Comparison of ENCODE assay signal across 20 cellular contexts in genomic region chr1:45669859-45670655, GRCh38. TPM values are rescaled to one million over a fixed set of nuclear protein-coding genes. Genes with fewer than 3 reads are reported as not detected.
DNase-seq lines count a peak whose midpoint lies in the region; ATAC-seq, FAIRE-seq and TF ChIP-seq lines count a peak whose summit lies in the region.
"Had no signal": no experiment of that assay in that cellular context is flagged by ENCODE, and none has a peak within 500 bp of the region (broad histone marks: within the 10 kb centered on the region; RNA-seq: fewer than 3 reads in every experiment).

No MANE protein-coding gene starts in this region.

- peaks cover 2% of the 10 kb centered on the region for H3K9me3 Mint-ChIP-seq in glutamatergic neuron (ENCODE audit: unreplicated experiment)
- no peaks in the 10 kb centered on the region for H3K9me3 Mint-ChIP-seq in stimulated activated naive B cell treated with anti-CD40 and anti-IgM and Interleukin-4, amounts not matched to agents 10 μg/mL and 1 μg/mL and 100 μg/mL, for 72 hours
- H3K9me3 Mint-ChIP-seq: naive B cell; T-helper 2 cell treated with Interferon-gamma antibody and Interleukin-4, amounts not matched to agents 5 μg/mL and 100 μg/mL, for 36 hours had no signal

- H3K9me3 ChIP-seq in HepG2 (ENCODE audit: low read length), result no peaks in the 10 kb centered on the region
- no peaks in the 10 kb centered on the region for H3K9me3 ChIP-seq in right lobe of liver
- H3K9me3 ChIP-seq: prostate gland had no signal

- TF ChIP-seq RAD21 in HepG2 (CRISPR knock-in tag; IDR thresholded peaks at IDR 0.05), result no peak

- no peak overlapping the region for H3K4me3 ChIP-seq in HepG2 (replicated peaks in 1 of 3; ENCODE audit: insufficient read depth in 1 of 3, low read depth in 2 of 3, low read length in 3 of 3)
- no peak overlapping the region for H3K4me3 ChIP-seq in right lobe of liver
- H3K4me3 ChIP-seq: cardiac muscle cell, prostate gland had no signal

- TF ChIP-seq EP300 in HepG2 (IDR thresholded peaks at IDR 0.05; ENCODE audit: low read depth in 2 of 2, low read length in 2 of 2) (no peak), HepG2 (CRISPR knock-in tag; IDR thresholded peaks at IDR 0.05; ENCODE audit: borderline replicate concordance) (no peak)

- H3K4me3 Mint-ChIP-seq in glutamatergic neuron (ENCODE audit: unreplicated experiment), result no peak overlapping the region
- H3K4me3 Mint-ChIP-seq in stimulated activated naive B cell treated with anti-CD40 and anti-IgM and Interleukin-4, amounts not matched to agents 10 μg/mL and 1 μg/mL and 100 μg/mL, for 72 hours, result no peak overlapping the region
- H3K4me3 Mint-ChIP-seq: activated CD8-positive, alpha-beta memory T cell treated with anti-CD3 and anti-CD28 coated beads, Interleukin-2, amount 10 ng/mL, durations not matched to agents 7 days and 5 days; T-helper 2 cell treated with Interferon-gamma antibody and Interleukin-4, amounts not matched to agents 5 μg/mL and 100 μg/mL, for 36 hours had no signal

- TF ChIP-seq CTCF in HepG2 (CRISPR knock-in tag; IDR thresholded peaks at IDR 0.05), result no peak
- TF ChIP-seq CTCF in right lobe of liver (IDR thresholded peaks at IDR 0.05), result no peak
- no peak for TF ChIP-seq CTCF in glutamatergic neuron (IDR thresholded peaks at IDR 0.05; ENCODE audit: partially characterized antibody, unreplicated experiment)

- H3K27me3 ChIP-seq in HepG2 (ENCODE audit: control insufficient read depth in 1 of 2, insufficient read depth in 2 of 2, low read length in 2 of 2) (no peaks in the 10 kb centered on the region), right lobe of liver (no peaks in the 10 kb centered on the region)
- H3K27me3 ChIP-seq: cardiac muscle cell had no signal

- in situ Hi-C loops in HepG2 (cut with HindIII; ENCODE audit: extremely low pct_ligation_motif_present, low pct_unique_long_range_greater_than_20kb), result no loop called here

- no peak overlapping the region for H3K9ac ChIP-seq in HepG2 (ENCODE audit: insufficient read depth, low read depth, low read length)

- TSS peak; percentile 13 for BruUV-seq in HepG2 (replicated peaks; lab: Mats Ljungman, UMichigan)

- CTCF ChIA-PET in HepG2 (lab: Yijun Ruan, JAX; ENCODE audit: low intra/inter-chr PET ratio, low total read pairs), result no interaction called here

- H3K4me2 ChIP-seq in HepG2 (ENCODE audit: low read depth, low read length), result peak overlapping the region; percentile 4; the same call in 1 of the 2 replicates

- peaks cover 95% of the 10 kb centered on the region for H3K79me2 ChIP-seq in HepG2 (ENCODE audit: insufficient read depth, low read length)

- H3K27ac Mint-ChIP-seq in glutamatergic neuron (ENCODE audit: unreplicated experiment), result peak overlapping the region; percentile 10
- H3K27ac Mint-ChIP-seq in stimulated activated naive B cell treated with anti-CD40 and anti-IgM and Interleukin-4, amounts not matched to agents 10 μg/mL and 1 μg/mL and 100 μg/mL, for 72 hours, result peak overlapping the region; percentile 42
- H3K27ac Mint-ChIP-seq: activated CD8-positive, alpha-beta memory T cell treated with anti-CD3 and anti-CD28 coated beads, Interleukin-2, amount 10 ng/mL, durations not matched to agents 7 days and 5 days; T-helper 2 cell treated with Interferon-gamma antibody and Interleukin-4, amounts not matched to agents 5 μg/mL and 100 μg/mL, for 36 hours had no signal

- H3K36me3 ChIP-seq in HepG2 (replicated peaks in 1 of 2; ENCODE audit: control insufficient read depth in 1 of 2, insufficient read depth in 2 of 2, low read length in 2 of 2) (peaks cover 0 to 7% of the 10 kb centered on the region in 2 experiments; a peak in 1 of 5 replicates), right lobe of liver (no peaks in the 10 kb centered on the region)
- H3K36me3 ChIP-seq: cardiac muscle cell, prostate gland had no signal

- 93% methylated on average over 6 of the region's 6 CpGs for WGBS in HepG2 (ENCODE audit: low lambda C conversion rate)
- WGBS in right lobe of liver (ENCODE audit: insufficient coverage, low coverage, low lambda C conversion rate, missing lambda C conversion rate), result 73% methylated on average over 6 of the region's 6 CpGs

- ATAC-seq in HepG2 (no peak), right lobe of liver (no peak), HG03469 (IDR thresholded peaks at IDR 0.05; ENCODE audit: unreplicated experiment) (no peak), HG03097 (IDR thresholded peaks at IDR 0.05; ENCODE audit: low FRiP score, unreplicated experiment) (no peak)
- no peak for ATAC-seq in stimulated activated naive B cell treated with anti-CD40 and anti-IgM and Interleukin-4, amounts not matched to agents 10 μg/mL and 1 μg/mL and 100 μg/mL, for 72 hours (replicated peaks)
- ATAC-seq: activated CD8-positive, alpha-beta memory T cell treated with anti-CD3 and anti-CD28 coated beads, Interleukin-2, amount 10 ng/mL, durations not matched to agents 7 days and 5 days; HCT116 had no signal

- peaks cover 94% of the 10 kb centered on the region for H4K20me1 ChIP-seq in HepG2 (ENCODE audit: insufficient read depth, low read length)

- intact Hi-C loops in HepG2 (cut with micrococcal nuclease; ENCODE audit: unreplicated experiment) (no loop called here), right lobe of liver (cut with DNase I) (no loop called here)

- H3K36me3 Mint-ChIP-seq in glutamatergic neuron (ENCODE audit: unreplicated experiment), result no peaks in the 10 kb centered on the region
- peaks cover 16 to 38% of the 10 kb centered on the region in 2 donors for H3K36me3 Mint-ChIP-seq in stimulated activated naive B cell treated with anti-CD40 and anti-IgM and Interleukin-4, amounts not matched to agents 10 μg/mL and 1 μg/mL and 100 μg/mL, for 72 hours

- H3K27ac ChIP-seq in HepG2 (ENCODE audit: extremely low read length, insufficient read depth, low read length) (no peak overlapping the region), right lobe of liver (no peak overlapping the region)
- H3K27ac ChIP-seq: cardiac muscle cell, prostate gland had no signal

- no peak overlapping the region for H2AFZ ChIP-seq in HepG2 (ENCODE audit: low read length)

- no peak for TF ChIP-seq POLR2A in HepG2 (IDR thresholded peaks at IDR 0.05; ENCODE audit: insufficient read depth in 1 of 2, low read depth in 2 of 2, low read length in 2 of 2)
- TF ChIP-seq POLR2A in right lobe of liver (IDR thresholded peaks at IDR 0.05), result no peak

- H3K4me1 ChIP-seq in HepG2 (ENCODE audit: insufficient read depth, low read length), result peaks cover 47% of the 10 kb centered on the region
- peaks cover 0 to 58% (median 16%) of the 10 kb centered on the region in 4 donors for H3K4me1 ChIP-seq in right lobe of liver
- H3K4me1 ChIP-seq: prostate gland had no signal

- H3K27me3 Mint-ChIP-seq in glutamatergic neuron (ENCODE audit: unreplicated experiment), result no peaks in the 10 kb centered on the region
- no peaks in the 10 kb centered on the region for H3K27me3 Mint-ChIP-seq in stimulated activated naive B cell treated with anti-CD40 and anti-IgM and Interleukin-4, amounts not matched to agents 10 μg/mL and 1 μg/mL and 100 μg/mL, for 72 hours
- H3K27me3 Mint-ChIP-seq: activated CD8-positive, alpha-beta memory T cell treated with anti-CD3 and anti-CD28 coated beads, Interleukin-2, amount 10 ng/mL, durations not matched to agents 7 days and 5 days; naive B cell had no signal

- POLR2A ChIA-PET in HepG2 (lab: Yijun Ruan, JAX), result interaction anchor here (0.8 to 1.0 kb wide), 2 partner anchors 16 kb away, joined by 3 read pairs; partner anchors contain the start of gene GPBP1L1

- no peak for DNase-seq in HepG2 (ENCODE audit: low spot score)
- no peak for DNase-seq in right lobe of liver
- peak; percentile 58 for DNase-seq in amniotic epithelial cell (ENCODE audit: low read depth)
- DNase-seq in glutamatergic neuron, result no peak
- no peak for DNase-seq in stimulated activated naive B cell treated with anti-CD40 and anti-IgM and Interleukin-4, amounts not matched to agents 10 μg/mL and 1 μg/mL and 100 μg/mL, for 72 hours
- DNase-seq in stimulated activated CD4-positive, alpha-beta T cell treated with anti-CD3 and anti-CD28 coated beads, Interleukin-12 subunit alpha, Interleukin-12 subunit beta, amount 100 ng/mL, for 4 hours, result no peak
- DNase-seq: activated CD4-positive, CD25-positive, alpha-beta regulatory T cell; activated CD8-positive, alpha-beta memory T cell treated with anti-CD3 and anti-CD28 coated beads, Interleukin-2, amount 10 ng/mL, durations not matched to agents 7 days and 5 days; GF-D8; naive B cell; NCI-H1694; NCI-H446 treated with DMSO at 0.1 percent for 48 hours; SHP77 had no signal

- H3K4me1 Mint-ChIP-seq in glutamatergic neuron (ENCODE audit: low read depth, unreplicated experiment), result peaks cover 3% of the 10 kb centered on the region
- H3K4me1 Mint-ChIP-seq in stimulated activated naive B cell treated with anti-CD40 and anti-IgM and Interleukin-4, amounts not matched to agents 10 μg/mL and 1 μg/mL and 100 μg/mL, for 72 hours, result peaks cover 30 to 55% of the 10 kb centered on the region in 2 donors

- FAIRE-seq in HepG2 (lab: Jason Lieb, UNC), result no peak
- FAIRE-seq: frontal cortex had no signal

RNA-seq across cellular contexts. Expression of gene GPBP1L1, which starts 16.3 kb away (rescaled TPM):
- 86.1 and 102 TPM in 2 replicates for total RNA-seq in HepG2 (2016; rRNA removed; fragmentation: Illumina TruSeq; extraction: Trizol)
- 25.6 and 26.4 TPM in 2 replicates for total RNA-seq in HepG2 (2016; cell fraction: cytosol; rRNA removed; fragmentation: Illumina TruSeq; extraction: Trizol; ENCODE audit: low read depth)
- total RNA-seq in HepG2 (2016; cell fraction: insoluble cytoplasmic fraction; rRNA removed; fragmentation: Illumina TruSeq; extraction: Trizol), result 92.3 and 92.5 TPM in 2 replicates
- 57.5 TPM in 2 replicates for total RNA-seq in HepG2 (2016; cell fraction: membrane; rRNA removed; fragmentation: Illumina TruSeq; extraction: Trizol)
- 88.6 and 95.6 TPM in 2 replicates for total RNA-seq in HepG2 (2016; cell fraction: nucleus; rRNA removed; fragmentation: Illumina TruSeq; extraction: Trizol)
- polyA plus RNA-seq in HepG2 (2011; rRNA removed), result 45.9 and 46.4 TPM in 2 replicates
- polyA plus RNA-seq in HepG2 (2011; cell fraction: cytosol; rRNA removed), result 31.6 and 50.0 TPM in 2 replicates
- 47.9 and 59.6 TPM in 2 replicates for polyA plus RNA-seq in HepG2 (2011; cell fraction: nucleus; rRNA removed)
- polyA plus RNA-seq in HepG2 (2012), result 66.6 and 70.2 TPM in 2 replicates
- polyA plus RNA-seq in HepG2 (2016; cell fraction: cytosol; fragmentation: Illumina TruSeq; extraction: Trizol; ENCODE audit: low read depth), result 4.1 and 5.8 TPM in 2 replicates
- 64.8 and 77.7 TPM in 2 replicates for polyA plus RNA-seq in HepG2 (2016; cell fraction: insoluble cytoplasmic fraction; fragmentation: Illumina TruSeq; extraction: Trizol; ENCODE audit: low read depth)
- polyA plus RNA-seq in HepG2 (2016; cell fraction: membrane; fragmentation: Illumina TruSeq; extraction: Trizol; ENCODE audit: low read depth), result 19.7 and 22.4 TPM in 2 replicates
- polyA plus RNA-seq in HepG2 (2016; cell fraction: nucleus; fragmentation: Illumina TruSeq; extraction: Trizol; ENCODE audit: insufficient read depth, low read depth), result 101 and 103 TPM in 2 replicates
- polyA minus RNA-seq in HepG2 (2011; rRNA and poly(A)+ RNA removed; ENCODE audit: low replicate concordance), result 88.8 and 106 TPM in 2 replicates
- 54.0 and 54.9 TPM in 2 replicates for polyA minus RNA-seq in HepG2 (2011; cell fraction: cytosol; rRNA and poly(A)+ RNA removed)
- polyA minus RNA-seq in HepG2 (2011; cell fraction: nucleus; rRNA and poly(A)+ RNA removed), result 163 and 195 TPM in 2 replicates
- 10 to 100 TPM; 51.2 to 80.0 (median 67.3) TPM for total RNA-seq in right lobe of liver
- total RNA-seq in glutamatergic neuron (ENCODE audit: unreplicated experiment), result 103 TPM

RNA-seq across cellular contexts. Expression of gene TMEM69, which starts 17.9 kb away (rescaled TPM):
- 21.9 and 25.4 TPM in 2 replicates for total RNA-seq in HepG2 (2016; rRNA removed; fragmentation: Illumina TruSeq; extraction: Trizol)
- 11.4 TPM in 2 replicates for total RNA-seq in HepG2 (2016; cell fraction: cytosol; rRNA removed; fragmentation: Illumina TruSeq; extraction: Trizol; ENCODE audit: low read depth)
- 22.3 and 23.4 TPM in 2 replicates for total RNA-seq in HepG2 (2016; cell fraction: insoluble cytoplasmic fraction; rRNA removed; fragmentation: Illumina TruSeq; extraction: Trizol)
- total RNA-seq in HepG2 (2016; cell fraction: membrane; rRNA removed; fragmentation: Illumina TruSeq; extraction: Trizol), result 25.3 and 27.2 TPM in 2 replicates
- 15.9 TPM in 2 replicates for total RNA-seq in HepG2 (2016; cell fraction: nucleus; rRNA removed; fragmentation: Illumina TruSeq; extraction: Trizol)
- 112 and 135 TPM in 2 replicates for polyA plus RNA-seq in HepG2 (2011; rRNA removed)
- polyA plus RNA-seq in HepG2 (2011; cell fraction: cytosol; rRNA removed), result 79.4 and 112 TPM in 2 replicates
- polyA plus RNA-seq in HepG2 (2011; cell fraction: nucleus; rRNA removed), result 24.0 and 32.3 TPM in 2 replicates
- polyA plus RNA-seq in HepG2 (2012), result 42.1 and 42.2 TPM in 2 replicates
- 14.7 and 16.7 TPM in 2 replicates for polyA plus RNA-seq in HepG2 (2016; cell fraction: cytosol; fragmentation: Illumina TruSeq; extraction: Trizol; ENCODE audit: low read depth)
- polyA plus RNA-seq in HepG2 (2016; cell fraction: insoluble cytoplasmic fraction; fragmentation: Illumina TruSeq; extraction: Trizol; ENCODE audit: low read depth), result 38.2 and 42.6 TPM in 2 replicates
- 28.0 and 33.0 TPM in 2 replicates for polyA plus RNA-seq in HepG2 (2016; cell fraction: membrane; fragmentation: Illumina TruSeq; extraction: Trizol; ENCODE audit: low read depth)
- polyA plus RNA-seq in HepG2 (2016; cell fraction: nucleus; fragmentation: Illumina TruSeq; extraction: Trizol; ENCODE audit: insufficient read depth, low read depth), result 36.0 and 42.8 TPM in 2 replicates
- polyA minus RNA-seq in HepG2 (2011; rRNA and poly(A)+ RNA removed; ENCODE audit: low replicate concordance), result 78.0 and 80.4 TPM in 2 replicates
- 35.4 and 38.1 TPM in 2 replicates for polyA minus RNA-seq in HepG2 (2011; cell fraction: cytosol; rRNA and poly(A)+ RNA removed)
- polyA minus RNA-seq in HepG2 (2011; cell fraction: nucleus; rRNA and poly(A)+ RNA removed), result 26.5 and 35.8 TPM in 2 replicates
- 10 to 100 TPM in 3 of 6 experiments, 1 to 10 TPM in 3; 7.5 to 17.5 (median 10.0) TPM for total RNA-seq in right lobe of liver
- 20.6 TPM for total RNA-seq in glutamatergic neuron (ENCODE audit: unreplicated experiment)

RNA-seq across cellular contexts. Expression of gene CCDC17, which starts 46.2 kb away (rescaled TPM):
- 0.24 and 1.5 TPM in 2 replicates for total RNA-seq in HepG2 (2016; rRNA removed; fragmentation: Illumina TruSeq; extraction: Trizol)
- total RNA-seq in HepG2 (2016; cell fraction: cytosol; rRNA removed; fragmentation: Illumina TruSeq; extraction: Trizol; ENCODE audit: low read depth), result 0.26 and 0.30 TPM in 2 replicates
- total RNA-seq in HepG2 (2016; cell fraction: insoluble cytoplasmic fraction; rRNA removed; fragmentation: Illumina TruSeq; extraction: Trizol), result 0.18 and 1.4 TPM in 2 replicates
- 0.37 and 0.41 TPM in 2 replicates for total RNA-seq in HepG2 (2016; cell fraction: membrane; rRNA removed; fragmentation: Illumina TruSeq; extraction: Trizol)
- total RNA-seq in HepG2 (2016; cell fraction: nucleus; rRNA removed; fragmentation: Illumina TruSeq; extraction: Trizol), result 1.7 and 2.5 TPM in 2 replicates
- polyA plus RNA-seq in HepG2 (2011; rRNA removed), result 3.2 and 3.3 TPM in 2 replicates
- 0.64 and 0.82 TPM in 2 replicates for polyA plus RNA-seq in HepG2 (2011; cell fraction: cytosol; rRNA removed)
- 23.6 and 26.7 TPM in 2 replicates for polyA plus RNA-seq in HepG2 (2011; cell fraction: nucleus; rRNA removed)
- polyA plus RNA-seq in HepG2 (2012), result 2.9 and 3.4 TPM in 2 replicates
- polyA plus RNA-seq in HepG2 (2016; cell fraction: cytosol; fragmentation: Illumina TruSeq; extraction: Trizol; ENCODE audit: low read depth), result 0.18 and 0.35 TPM in 2 replicates
- 0.20 TPM in 1 of 2 replicates, not detected in the other for polyA plus RNA-seq in HepG2 (2016; cell fraction: insoluble cytoplasmic fraction; fragmentation: Illumina TruSeq; extraction: Trizol; ENCODE audit: low read depth)
- polyA plus RNA-seq in HepG2 (2016; cell fraction: membrane; fragmentation: Illumina TruSeq; extraction: Trizol; ENCODE audit: low read depth), result 0.13 and 0.33 TPM in 2 replicates
- 4.6 and 5.9 TPM in 2 replicates for polyA plus RNA-seq in HepG2 (2016; cell fraction: nucleus; fragmentation: Illumina TruSeq; extraction: Trizol; ENCODE audit: insufficient read depth, low read depth)
- polyA minus RNA-seq in HepG2 (2011; rRNA and poly(A)+ RNA removed; ENCODE audit: low replicate concordance), result 4.0 and 9.6 TPM in 2 replicates
- 0.62 TPM in 1 of 2 replicates, not detected in the other for polyA minus RNA-seq in HepG2 (2011; cell fraction: cytosol; rRNA and poly(A)+ RNA removed)
- 10.6 and 12.4 TPM in 2 replicates for polyA minus RNA-seq in HepG2 (2011; cell fraction: nucleus; rRNA and poly(A)+ RNA removed)
- 1 to 10 TPM in 5 of 6 experiments, under 1 TPM in 1; 0.81 to 3.1 (median 1.9) TPM for total RNA-seq in right lobe of liver
- total RNA-seq in glutamatergic neuron (ENCODE audit: unreplicated experiment), result 3.8 TPM
